ENCODE assay signal across 17 cellular contexts in the genomic region with DNA sequence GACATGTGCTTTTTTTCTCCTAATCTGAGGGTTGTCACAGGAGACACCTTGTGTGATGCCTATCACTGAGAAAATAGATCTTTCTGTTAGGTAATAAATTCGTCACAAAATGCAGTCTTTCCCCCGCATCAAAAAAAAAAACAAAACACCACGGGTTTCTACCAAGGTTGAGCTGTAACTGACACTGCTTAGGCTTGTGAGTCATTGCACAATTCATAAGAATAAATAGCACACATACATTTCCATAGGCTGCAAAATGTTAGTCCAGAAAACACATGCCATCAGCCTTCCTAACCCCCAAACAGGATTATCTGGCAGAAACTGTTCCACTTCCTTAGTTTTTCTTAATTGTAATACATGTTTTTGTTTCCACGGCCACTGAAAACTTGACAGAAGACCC. TPM values are rescaled to one million over a fixed set of nuclear protein-coding genes. Genes with fewer than 3 reads are reported as not detected.
DNase-seq lines count a peak whose midpoint lies in the region; ATAC-seq, FAIRE-seq and TF ChIP-seq lines count a peak whose summit lies in the region.
"Had no signal": no experiment of that assay in that cellular context is flagged by ENCODE, and none has a peak within 500 bp of the region (broad histone marks: within the 10 kb centered on the region; RNA-seq: fewer than 3 reads in every experiment).

No MANE protein-coding gene starts in this region.

- H4K91ac ChIP-seq in IMR-90 (ENCODE audit: insufficient read depth, low read depth, low read length), result no peak overlapping the region

- peaks cover 14% of the 10 kb centered on the region for H3K4me1 Mint-ChIP-seq in astrocyte (ENCODE audit: low read depth, unreplicated experiment)

- no peak overlapping the region for H2BK15ac ChIP-seq in IMR-90 (ENCODE audit: low read depth, low read length)

- H3K9me3 Mint-ChIP-seq in astrocyte (ENCODE audit: unreplicated experiment), result peaks cover 4% of the 10 kb centered on the region
- H3K9me3 Mint-ChIP-seq: CD8-positive, alpha-beta T cell; T-cell had no signal

- no peak overlapping the region for H3K4me3 ChIP-seq in IMR-90 (ENCODE audit: insufficient read depth, low read depth, low read length)
- H3K4me3 ChIP-seq in astrocyte (ENCODE audit: insufficient read depth, low read depth, low read length), result no peak overlapping the region
- no peak overlapping the region for H3K4me3 ChIP-seq in left lung
- H3K4me3 ChIP-seq: GM23248, SK-N-MC had no signal

- H3K56ac ChIP-seq in IMR-90 (ENCODE audit: extremely low read depth, insufficient read depth, low read length), result no peak overlapping the region

- no peak overlapping the region for H4K8ac ChIP-seq in IMR-90 (ENCODE audit: low read depth in 2 of 2, low read length in 2 of 2)

- H2AK9ac ChIP-seq in IMR-90 (replicated peaks; ENCODE audit: low read depth, low read length, poor library complexity), result no peak overlapping the region

- DNase-seq in ELR (ENCODE audit: low read depth) (peak; percentile 24), IMR-90 (no peak), astrocyte (ENCODE audit: low read depth) (no peak), left lung (no peak), SIG-M5 treated with dmso at 0.1 percent for 504 hours (lab: John Stamatoyannopoulos, UW; ENCODE audit: unreplicated experiment) (no peak)
- DNase-seq in stimulated activated CD4-positive, alpha-beta T cell treated with anti-CD3 and anti-CD28 coated beads, Interleukin-4, amount 100 ng/mL, for 24 hours, result no peak
- DNase-seq: BE2C; CD8-positive, alpha-beta T cell; GM23248; NCI-H1436 treated with DMSO at 0.1 percent for 48 hours; NCI-H2081; OCI-M1; T-cell had no signal

- no peak overlapping the region for H2BK20ac ChIP-seq in IMR-90 (ENCODE audit: low read depth, low read length)

- dilution Hi-C loops in IMR-90 (cut with HindIII; ENCODE audit: low sequenced_read_pairs, unreplicated experiment), result no loop called here

- no peak overlapping the region for H3K14ac ChIP-seq in IMR-90 (replicated peaks; ENCODE audit: low read depth, low read length)

- no peaks in the 10 kb centered on the region for H3K79me1 ChIP-seq in IMR-90 (ENCODE audit: low read depth in 1 of 2, low read length in 2 of 2)

- H3K23ac ChIP-seq in IMR-90 (ENCODE audit: low read depth, low read length), result no peak overlapping the region

- no peak overlapping the region for H4K5ac ChIP-seq in IMR-90 (ENCODE audit: low read depth, low read length)

- ATAC-seq in IMR-90 (ENCODE audit: low read depth) (no peak), left lung (peak; percentile 21), GM21786 (IDR thresholded peaks at IDR 0.05; ENCODE audit: unreplicated experiment) (no peak)
- ATAC-seq: CD8-positive, alpha-beta T cell; T-cell had no signal

- H3K9ac ChIP-seq in IMR-90 (ENCODE audit: low read depth, low read length), result no peak overlapping the region
- no peak overlapping the region for H3K9ac ChIP-seq in astrocyte (ENCODE audit: low read length)
- H3K9ac ChIP-seq: GM23248 had no signal

- H4K20me1 ChIP-seq in IMR-90 (ENCODE audit: insufficient read depth, low read length) (no peaks in the 10 kb centered on the region), astrocyte (ENCODE audit: insufficient read depth, low read length) (no peaks in the 10 kb centered on the region)

- no peak for TF ChIP-seq RAD21 in IMR-90 (IDR thresholded peaks at IDR 0.05; ENCODE audit: low read length)

- H3K27ac ChIP-seq in IMR-90 (ENCODE audit: insufficient read depth, low read length), result no peak overlapping the region
- H3K27ac ChIP-seq in astrocyte (ENCODE audit: low read depth, low read length), result no peak overlapping the region
- no peak overlapping the region for H3K27ac ChIP-seq in left lung
- H3K27ac ChIP-seq: GM23248, HL-60, SK-N-MC had no signal

- TF ChIP-seq CTCF in IMR-90 (conservative IDR thresholded peaks at IDR 0.05; ENCODE audit: low read depth, low read length) (no peak), astrocyte (IDR thresholded peaks at IDR 0.05; ENCODE audit: insufficient read depth, low read depth, low read length) (no peak), left lung (IDR thresholded peaks at IDR 0.05) (no peak)

- H3K36me3 Mint-ChIP-seq in astrocyte (ENCODE audit: low read depth, unreplicated experiment), result no peaks in the 10 kb centered on the region
- H3K36me3 Mint-ChIP-seq: CD8-positive, alpha-beta T cell; T-cell had no signal

- no peak for FAIRE-seq in astrocyte (lab: Jason Lieb, UNC)
- FAIRE-seq: GM19239 had no signal

- H3K79me2 ChIP-seq in astrocyte (ENCODE audit: insufficient read depth, low read length), result no peaks in the 10 kb centered on the region

- H3K27ac Mint-ChIP-seq in astrocyte (ENCODE audit: unreplicated experiment), result no peak overlapping the region
- H3K27ac Mint-ChIP-seq: CD8-positive, alpha-beta T cell; T-cell had no signal

- H2BK120ac ChIP-seq in IMR-90 (ENCODE audit: low read depth, low read length), result no peak overlapping the region

- H3K27me3 Mint-ChIP-seq in astrocyte (ENCODE audit: low read depth, unreplicated experiment), result peaks cover 34% of the 10 kb centered on the region

- no peak for TF ChIP-seq POLR2A in IMR-90 (IDR thresholded peaks at IDR 0.05; ENCODE audit: low read depth, low read length)

- in situ Hi-C loops in IMR-90 (cut with MboI; ENCODE audit: low sequenced_read_pairs), result no loop called here

- no peaks in the 10 kb centered on the region for H3K9me1 ChIP-seq in IMR-90 (ENCODE audit: insufficient read depth, low read length)

- H3K4me1 ChIP-seq in IMR-90 (ENCODE audit: control insufficient read depth, insufficient read depth, low read length) (no peaks in the 10 kb centered on the region), astrocyte (ENCODE audit: insufficient read depth, low read length) (peaks cover 2% of the 10 kb centered on the region), left lung (no peaks in the 10 kb centered on the region)
- H3K4me1 ChIP-seq: BE2C had no signal

- CTCF ChIA-PET in IMR-90 (lab: Yijun Ruan, JAX), result no interaction called here

- POLR2A ChIA-PET in IMR-90 (lab: Charles Lee; ENCODE audit: unreplicated experiment), result no interaction called here

- peaks cover 24% of the 10 kb centered on the region for H3K27me3 ChIP-seq in IMR-90 (ENCODE audit: control insufficient read depth, insufficient read depth, low read length)
- peaks cover 15% of the 10 kb centered on the region for H3K27me3 ChIP-seq in astrocyte (ENCODE audit: insufficient read depth, low read length)
- peaks cover 5 to 43% of the 10 kb centered on the region in 2 donors for H3K27me3 ChIP-seq in left lung

- no peak overlapping the region for H3K4me2 ChIP-seq in IMR-90 (ENCODE audit: low read depth, low read length)
- peak overlapping the region; percentile 48 for H3K4me2 ChIP-seq in astrocyte (ENCODE audit: low read length)

- H3K4me3 Mint-ChIP-seq in astrocyte (ENCODE audit: unreplicated experiment), result no peak overlapping the region
- H3K4me3 Mint-ChIP-seq: CD8-positive, alpha-beta T cell; T-cell had no signal

- H3K36me3 ChIP-seq in IMR-90 (ENCODE audit: control insufficient read depth, insufficient read depth, low read length) (no peaks in the 10 kb centered on the region), astrocyte (ENCODE audit: insufficient read depth, low read length) (no peaks in the 10 kb centered on the region), left lung (no peaks in the 10 kb centered on the region)
- H3K36me3 ChIP-seq: BE2C had no signal

- H2AK5ac ChIP-seq in IMR-90 (ENCODE audit: low read depth, low read length), result no peak overlapping the region

- H3K4ac ChIP-seq in IMR-90 (ENCODE audit: low read depth, low read length), result no peak overlapping the region

- H2AFZ ChIP-seq in IMR-90 (replicated peaks; ENCODE audit: low read length, poor library complexity) (no peak overlapping the region), astrocyte (ENCODE audit: low read depth, low read length) (no peak overlapping the region)
- H2AFZ ChIP-seq: GM23248 had no signal

- WGBS in IMR-90 (ENCODE audit: extremely low coverage in 2 of 2, insufficient read length in 1 of 2), 2 experiments, result no CpG with 5 or more reads among the region's 4 CpGs

- intact Hi-C loops in IMR-90 (cut with micrococcal nuclease), result no loop called here
- intact Hi-C loops in left lung (cut with DNase I), result no loop called here

- H2BK5ac ChIP-seq in IMR-90 (ENCODE audit: low read depth, low read length, poor library complexity, severe bottlenecking), result no peak overlapping the region

- BruUV-seq in IMR-90 (replicated peaks; lab: Mats Ljungman, UMichigan), result no TSS peak

- H3K18ac ChIP-seq in IMR-90 (ENCODE audit: low read depth, low read length), result no peak overlapping the region

- H3K9me3 ChIP-seq in IMR-90 (ENCODE audit: control insufficient read depth, insufficient read depth, low read length) (no peaks in the 10 kb centered on the region), astrocyte (ENCODE audit: insufficient read depth, low read depth, low read length) (no peaks in the 10 kb centered on the region), left lung (no peaks in the 10 kb centered on the region)
- H3K9me3 ChIP-seq: BE2C had no signal

TF ChIP-seq in IMR-90, 13 proteins besides CTCF, POLR2A, EP300 and RAD21:
- TF ChIP-seq CEBPB (IDR thresholded peaks at IDR 0.05; ENCODE audit: low read depth, low read length) (0 out of 2 replicates have a peak, but pooled peaks have one; percentile 33), NFE2L2 (IDR thresholded peaks at IDR 0.05; ENCODE audit: low read depth, low read length) (no peak)

RNA-seq across cellular contexts. Expression of a gene that starts 6.5 kb away (rescaled TPM):
- total RNA-seq in IMR-90 (2012; rRNA removed) (not detected in 2 replicates), astrocyte (0.12 and 0.18 TPM in 2 replicates), left lung (10 to 100 TPM; 23.2 to 48.4 TPM)
- polyA plus RNA-seq in IMR-90 (2012; rRNA removed), result not detected in 2 replicates
- not detected in 2 replicates for polyA plus RNA-seq in IMR-90 (2012; cell fraction: cytosol; rRNA removed)
- not detected in 2 replicates for polyA plus RNA-seq in IMR-90 (2012; cell fraction: nucleus; rRNA removed; ENCODE audit: low replicate concordance)
- total RNA-seq: GM23248 had no signal
- polyA plus RNA-seq: GM23248 had no signal

Comparison
In these comparisons a context has a peak if more than half of its experiments do, and no peak if none do; other contexts are left out.
1. RNA of a gene that starts 6.5 kb away (total RNA-seq): 23.2 to 48.4 TPM in left lung; 0.12 to 0.18 TPM in astrocyte and not detected in IMR-90; every median in the first group is over 10 times any median in the second.